Comparison of ENCODE assay signal across 8 cellular contexts in genomic region chr4:128191115-128191897, GRCh38.
A peak's percentile ranks its signal among the peaks of the same experiment; 100 is the strongest.
DNase-seq lines count a peak whose midpoint lies in the region; ATAC-seq and TF ChIP-seq lines count a peak whose summit lies in the region.

No MANE protein-coding gene starts in this region.

- no peaks in the 10 kb centered on the region for H3F3A ChIP-seq in GM23338 (replicated peaks; ENCODE audit: low read depth)

- H3K23ac ChIP-seq in trophoblast cell (ENCODE audit: low read length), result no peak overlapping the region

- no peak overlapping the region for H3K27ac Mint-ChIP-seq in GM23338

- H3K4me1 Mint-ChIP-seq in GM23338, result peaks cover 2% of the 10 kb centered on the region; the same call in 1 of the 3 replicates

- no peaks in the 10 kb centered on the region for H3K27me3 ChIP-seq in GM23338 (ENCODE audit: insufficient read depth)
- no peaks in the 10 kb centered on the region for H3K27me3 ChIP-seq in Karpas-422 (ENCODE audit: low read length)
- H3K27me3 ChIP-seq in RWPE2 (ENCODE audit: insufficient read depth, poor library complexity, severe bottlenecking), result no peaks in the 10 kb centered on the region
- H3K27me3 ChIP-seq in trophoblast cell (ENCODE audit: insufficient read depth, low read length), result no peaks in the 10 kb centered on the region

- H3K4me3 ChIP-seq in GM23338 (no peak overlapping the region), Karpas-422 (ENCODE audit: low read length) (no peak overlapping the region; the same call in 1 of the 2 replicates), RWPE2 (ENCODE audit: severe bottlenecking) (no peak overlapping the region), trophoblast cell (ENCODE audit: low read depth, low read length) (no peak overlapping the region)

- no peaks in the 10 kb centered on the region for H3K79me2 ChIP-seq in GM23338 (replicated peaks; ENCODE audit: insufficient read depth)
- peaks cover 47% of the 10 kb centered on the region for H3K79me2 ChIP-seq in Karpas-422 (ENCODE audit: low read length)
- no peaks in the 10 kb centered on the region for H3K79me2 ChIP-seq in trophoblast cell (ENCODE audit: control insufficient read depth, insufficient read depth, low read length, poor library complexity)

- peaks cover 22% of the 10 kb centered on the region for H3K36me3 Mint-ChIP-seq in GM23338 (ENCODE audit: low read depth)

- H2AK5ac ChIP-seq in trophoblast cell (ENCODE audit: low read length), result no peak overlapping the region

- H3K4me2 ChIP-seq in GM23338 (no peak overlapping the region), Karpas-422 (ENCODE audit: low read depth, low read length, poor library complexity, severe bottlenecking) (peak overlapping the region; percentile 38), trophoblast cell (ENCODE audit: low read length) (no peak overlapping the region)

- H4K91ac ChIP-seq in trophoblast cell (ENCODE audit: low read depth, low read length), result no peak overlapping the region

- H3K36me3 ChIP-seq in GM23338 (ENCODE audit: insufficient read depth), result no peaks in the 10 kb centered on the region
- H3K36me3 ChIP-seq in Karpas-422 (ENCODE audit: insufficient read depth, low read length), result peaks cover 13% of the 10 kb centered on the region
- H3K36me3 ChIP-seq in RWPE2 (ENCODE audit: low read depth), result peaks cover 3% of the 10 kb centered on the region; the same call in 1 of the 2 replicates
- peaks cover 5 to 7% of the 10 kb centered on the region in 2 experiments for H3K36me3 ChIP-seq in trophoblast cell (ENCODE audit: control insufficient read depth in 1 of 2, insufficient read depth in 2 of 2, low read length in 2 of 2)

- peak overlapping the region; percentile 41 for H3K9ac ChIP-seq in Karpas-422 (ENCODE audit: low read length)
- H3K9ac ChIP-seq in trophoblast cell (ENCODE audit: low read length), result no peak overlapping the region

- no peak overlapping the region for H2AFZ ChIP-seq in GM23338
- peak overlapping the region; percentile 64; the same call in 1 of the 2 replicates for H2AFZ ChIP-seq in Karpas-422 (ENCODE audit: low read length)
- H2AFZ ChIP-seq in trophoblast cell (ENCODE audit: insufficient read depth, low read length, poor library complexity), result no peak overlapping the region

- H3K4me3 Mint-ChIP-seq in GM23338, result no peak overlapping the region

- H3K27me3 Mint-ChIP-seq in GM23338 (ENCODE audit: insufficient read depth, low read depth, poor library complexity), result peaks cover 5% of the 10 kb centered on the region

- WGBS in trophoblast cell (ENCODE audit: extremely low coverage, insufficient coverage, insufficient read length), result no CpG with 5 or more reads among the region's 5 CpGs

- H4K20me1 ChIP-seq in GM23338 (replicated peaks; ENCODE audit: insufficient read depth), result no peaks in the 10 kb centered on the region
- no peaks in the 10 kb centered on the region for H4K20me1 ChIP-seq in Karpas-422 (ENCODE audit: insufficient read depth, low read depth, low read length)

- DNase-seq in GDM1 (lab: John Stamatoyannopoulos, UW), result peak; percentile 44
- DNase-seq in GM23338 (ENCODE audit: low spot score), result peak; percentile 86
- DNase-seq in Karpas-422, result peak; percentile 95
- no peak for DNase-seq in RWPE2 (ENCODE audit: low spot score)
- DNase-seq in activated effector memory CD4-positive, alpha-beta T cell treated with anti-CD3 and anti-CD28 coated beads, Interleukin-2, amount 50 U/mL, for 16 hours, result peak; percentile 86
- peak; percentile 68 for DNase-seq in globus pallidus (ENCODE audit: low spot score)
- DNase-seq in trophoblast cell, result peak; percentile 37 to 79
- peak; percentile 62 for DNase-seq in ureter (ENCODE audit: low spot score)

- peaks cover 16% of the 10 kb centered on the region for H3K9me3 Mint-ChIP-seq in GM23338

- H3K18ac ChIP-seq in trophoblast cell (ENCODE audit: low read length), result no peak overlapping the region

- no peak overlapping the region for H3K4ac ChIP-seq in trophoblast cell (ENCODE audit: low read depth, low read length)

- H2BK120ac ChIP-seq in trophoblast cell (ENCODE audit: insufficient read depth, low read length, poor library complexity), result no peak overlapping the region

- H3K79me1 ChIP-seq in trophoblast cell (ENCODE audit: low read length), result peaks cover 5% of the 10 kb centered on the region

- no peak overlapping the region for H3K14ac ChIP-seq in trophoblast cell (ENCODE audit: low read length)

- H4K12ac ChIP-seq in trophoblast cell (ENCODE audit: low read depth, low read length), result no peak overlapping the region

- H3K9me2 ChIP-seq in GM23338 (ENCODE audit: insufficient read depth), result no peaks in the 10 kb centered on the region
- H3K9me2 ChIP-seq in Karpas-422 (replicated peaks; ENCODE audit: insufficient read depth, low read length), result no peaks in the 10 kb centered on the region

- no peak overlapping the region for H3K27ac ChIP-seq in GM23338 (ENCODE audit: low read depth)
- H3K27ac ChIP-seq in Karpas-422 (ENCODE audit: low read length), result peak overlapping the region; percentile 23; the same call in 1 of the 2 replicates
- H3K27ac ChIP-seq in RWPE2 (ENCODE audit: poor library complexity, severe bottlenecking), result no peak overlapping the region
- no peak overlapping the region for H3K27ac ChIP-seq in trophoblast cell (ENCODE audit: low read depth, low read length)

- ATAC-seq in GM23338 (peak; percentile 99), RWPE2 (ENCODE audit: low read depth) (peak; percentile 86)

- peak overlapping the region; percentile 16 for H4K8ac ChIP-seq in trophoblast cell (ENCODE audit: low read depth, low read length)

- peak overlapping the region; percentile 65 for H2BK12ac ChIP-seq in trophoblast cell (ENCODE audit: low read length)

- H3K9me3 ChIP-seq in Karpas-422 (ENCODE audit: low read length), result no peaks in the 10 kb centered on the region
- no peaks in the 10 kb centered on the region for H3K9me3 ChIP-seq in RWPE2 (ENCODE audit: severe bottlenecking)
- H3K9me3 ChIP-seq in trophoblast cell (ENCODE audit: insufficient read depth, low read depth, low read length), result peaks cover 6% of the 10 kb centered on the region

- TF ChIP-seq CTCF in GM23338 (conservative IDR thresholded peaks at IDR 0.05; ENCODE audit: low read depth in 2 of 2) (peak; percentile 95 to 99), RWPE2 (IDR thresholded peaks at IDR 0.05; ENCODE audit: poor library complexity, severe bottlenecking) (peak; percentile 91)

- H2BK5ac ChIP-seq in trophoblast cell (ENCODE audit: low read depth, low read length, poor library complexity), result no peak overlapping the region

- H3K4me1 ChIP-seq in GM23338 (ENCODE audit: insufficient read depth), result peaks cover 3% of the 10 kb centered on the region; the same call in 1 of the 2 replicates
- peaks cover 15% of the 10 kb centered on the region for H3K4me1 ChIP-seq in Karpas-422 (ENCODE audit: low read length)
- no peaks in the 10 kb centered on the region for H3K4me1 ChIP-seq in RWPE2 (ENCODE audit: insufficient read depth, poor library complexity, severe bottlenecking)
- H3K4me1 ChIP-seq in trophoblast cell (ENCODE audit: control insufficient read depth in 1 of 2, insufficient read depth in 2 of 2, low read length in 2 of 2), result no peaks in the 10 kb centered on the region

TF ChIP-seq in GM23338, 12 proteins besides CTCF, POLR2A, EP300 and RAD21 (continues in another document):
- TF ChIP-seq CREB1 (CRISPR knock-in tag; IDR thresholded peaks at IDR 0.05; ENCODE audit: low read depth) (no peak), STAT1 (IDR thresholded peaks at IDR 0.05; ENCODE audit: unreplicated experiment) (no peak), JUNB (IDR thresholded peaks at IDR 0.05; ENCODE audit: unreplicated experiment) (no peak), ZNF114 (CRISPR knock-in tag; IDR thresholded peaks at IDR 0.05) (no peak), EZH2phosphoT487 (IDR thresholded peaks at IDR 0.05; ENCODE audit: unreplicated experiment) (no peak)
